ENCODE assay signal across 1 cellular context in genomic region chr12:57590892-57591566, GRCh38.
TF ChIP-seq lines count a peak whose summit lies in the region.

TSS of gene PIP4K2C (plus strand) at chr12:57591192. CDS start at chr12:57591290, 98 bp downstream.

TF ChIP-seq in HCT116, 20 proteins besides CTCF, POLR2A, EP300 and RAD21 (continued from another document):
- TF ChIP-seq REST (IDR thresholded peaks at IDR 0.05; ENCODE audit: low read depth) (no peak), SRF (IDR thresholded peaks at IDR 0.05; ENCODE audit: low read depth) (no peak), EZH2phosphoT487 (IDR thresholded peaks at IDR 0.05; ENCODE audit: borderline replicate concordance) (no peak)
